Comparison of ENCODE assay signal across 22 cellular contexts in genomic region chr11:1269957-1270356, GRCh38. TPM values are rescaled to one million over a fixed set of nuclear protein-coding genes. Genes with fewer than 3 reads are reported as not detected.
DNase-seq lines count a peak whose midpoint lies in the region; ATAC-seq and TF ChIP-seq lines count a peak whose summit lies in the region.
"Had no signal": no experiment of that assay in that cellular context is flagged by ENCODE, and none has a peak within 500 bp of the region (broad histone marks: within the 10 kb centered on the region; RNA-seq: fewer than 3 reads in every experiment).

No MANE protein-coding gene starts in this region.

- no peaks in the 10 kb centered on the region for H3K27me3 ChIP-seq in SK-N-SH (ENCODE audit: insufficient read depth)
- H3K27me3 ChIP-seq in tibial nerve: no peaks in the 10 kb centered on the region
- no peaks in the 10 kb centered on the region for H3K27me3 ChIP-seq in Karpas-422 (ENCODE audit: low read length)

- TF ChIP-seq EP300 in SK-N-SH (IDR thresholded peaks at IDR 0.05; ENCODE audit: borderline replicate concordance in 1 of 2, low read depth in 1 of 2, low read length in 1 of 2) (no peak), tibial nerve (IDR thresholded peaks at IDR 0.05) (no peak)

- H3K36me3 ChIP-seq in SK-N-SH (replicated peaks in 1 of 2; ENCODE audit: control insufficient read depth in 1 of 2, insufficient read depth in 2 of 2, low read length in 1 of 2) (peaks cover 0 to 4% of the 10 kb centered on the region in 2 experiments), tibial nerve (peaks cover 0 to 24% (median 0%) of the 10 kb centered on the region in 3 donors), Karpas-422 (ENCODE audit: insufficient read depth, low read length) (no peaks in the 10 kb centered on the region)

- H4K20me1 ChIP-seq in SK-N-SH (ENCODE audit: insufficient read depth): no peaks in the 10 kb centered on the region
- no peaks in the 10 kb centered on the region for H4K20me1 ChIP-seq in Karpas-422 (ENCODE audit: insufficient read depth, low read depth, low read length)

- H3K4me3 Mint-ChIP-seq in T-helper 17 cell: no peak overlapping the region
- H3K4me3 Mint-ChIP-seq: CD14-positive monocyte had no signal

- H3K4me1 Mint-ChIP-seq in T-helper 17 cell: peaks cover 3% of the 10 kb centered on the region
- H3K4me1 Mint-ChIP-seq: CD14-positive monocyte had no signal

- ATAC-seq in SK-N-SH treated with all-trans-retinoic acid at 6 μM for 48 hours: peak; percentile 25; the same call in 2 of the 3 replicates
- no peak for ATAC-seq in T-helper 17 cell
- peak; percentile 10 for ATAC-seq in left colon
- ATAC-seq in GM21529 (IDR thresholded peaks at IDR 0.05; ENCODE audit: unreplicated experiment): no peak

- DNase-seq in SK-N-SH (no peak), T-helper 17 cell (no peak), left colon (no peak), tibial nerve (ENCODE audit: low spot score in 2 of 2) (no peak), Karpas-422 (no peak)
- no peak for DNase-seq in stimulated activated CD4-positive, alpha-beta T cell treated with anti-CD3 and anti-CD28 coated beads, Interleukin-4, amount 100 ng/mL, for 24 hours
- DNase-seq: DMS53; EL; GF-D8; KG1; NCI-H1105; NCI-H146; NCI-H2029 treated with DMSO at 0.1 percent for 48 hours; NCI-H226; NCI-H510A treated with DMSO at 0.1 percent for 48 hours; NCI-H774; NK-92 treated with Interleukin-12 subunit alpha and Interleukin-12 subunit beta, amount 100 ng/mL, for 24 hours had no signal

- TF ChIP-seq CTCF in SK-N-SH (IDR thresholded peaks at IDR 0.05): no peak
- no peak for TF ChIP-seq CTCF in tibial nerve (IDR thresholded peaks at IDR 0.05)

- H3K9ac ChIP-seq in SK-N-SH (no peak overlapping the region), Karpas-422 (ENCODE audit: low read length) (no peak overlapping the region)

- CTCF ChIA-PET in SK-N-SH (lab: Yijun Ruan, JAX): no interaction called here

- H3K4me2 ChIP-seq in SK-N-SH (no peak overlapping the region), Karpas-422 (ENCODE audit: low read depth, low read length, poor library complexity, severe bottlenecking) (no peak overlapping the region)

- H3K27me3 Mint-ChIP-seq in T-helper 17 cell: no peaks in the 10 kb centered on the region

- peak overlapping the region; percentile 66 for H3K27ac Mint-ChIP-seq in T-helper 17 cell

- intact Hi-C loops in left colon (cut with DNase I, micrococcal nuclease): no loop called here

- no peak for TF ChIP-seq RAD21 in SK-N-SH (IDR thresholded peaks at IDR 0.05; ENCODE audit: low read length)

- H3K79me2 ChIP-seq in SK-N-SH (ENCODE audit: insufficient read depth) (no peaks in the 10 kb centered on the region), Karpas-422 (ENCODE audit: low read length) (no peaks in the 10 kb centered on the region)

- H3K4me3 ChIP-seq in SK-N-SH (ENCODE audit: low read depth in 2 of 2, low read length in 1 of 2): no peak overlapping the region
- no peak overlapping the region for H3K4me3 ChIP-seq in tibial nerve
- H3K4me3 ChIP-seq in Karpas-422 (ENCODE audit: low read length): no peak overlapping the region

- H3K9me3 ChIP-seq in SK-N-SH (no peaks in the 10 kb centered on the region), T-helper 17 cell (ENCODE audit: control insufficient read depth, low read length, poor library complexity, severe bottlenecking) (no peaks in the 10 kb centered on the region), tibial nerve (no peaks in the 10 kb centered on the region), Karpas-422 (ENCODE audit: low read length) (no peaks in the 10 kb centered on the region; the same call in 1 of the 2 replicates)

- no peaks in the 10 kb centered on the region; a peak in 1 of 4 replicates for H3K4me1 ChIP-seq in SK-N-SH (ENCODE audit: control insufficient read depth in 1 of 2, insufficient read depth in 2 of 2, low read depth in 1 of 2, low read length in 1 of 2)
- H3K4me1 ChIP-seq in tibial nerve: peaks cover 0 to 31% (median 0%) of the 10 kb centered on the region in 4 donors
- no peaks in the 10 kb centered on the region for H3K4me1 ChIP-seq in Karpas-422 (ENCODE audit: low read length)

- H2AFZ ChIP-seq in SK-N-SH (ENCODE audit: low read depth): no peak overlapping the region
- no peak overlapping the region for H2AFZ ChIP-seq in Karpas-422 (ENCODE audit: low read length)

- H3K9me2 ChIP-seq in SK-N-SH (no peaks in the 10 kb centered on the region), Karpas-422 (replicated peaks; ENCODE audit: insufficient read depth, low read length) (no peaks in the 10 kb centered on the region)

- no peak overlapping the region for H3K27ac ChIP-seq in SK-N-SH (ENCODE audit: low read depth in 2 of 2, low read length in 1 of 2)
- H3K27ac ChIP-seq in tibial nerve: peak overlapping the region; percentile 40 to 89 (median 62)
- no peak overlapping the region for H3K27ac ChIP-seq in Karpas-422 (ENCODE audit: low read length)
- H3K27ac ChIP-seq: 22Rv1 had no signal

- H3F3A ChIP-seq in SK-N-SH (replicated peaks; ENCODE audit: insufficient read depth): no peaks in the 10 kb centered on the region

- WGBS in SK-N-SH (ENCODE audit: low lambda C conversion rate): 92% methylated on average over 2 of the region's 5 CpGs
- 85 to 89% methylated on average over 4 to 5 of the region's 5 CpGs for WGBS in tibial nerve, 2 donors

- H3K36me3 Mint-ChIP-seq in T-helper 17 cell (ENCODE audit: low read depth): no peaks in the 10 kb centered on the region

- no peak for TF ChIP-seq POLR2A in tibial nerve (IDR thresholded peaks at IDR 0.05)

- POLR2A ChIA-PET in SK-N-SH (lab: Yijun Ruan, JAX): no interaction called here

TF ChIP-seq in SK-N-SH treated with all-trans-retinoic acid at 6 μM for 48 hours, 23 proteins besides CTCF, POLR2A, EP300 and RAD21:
- no peak for TF ChIP-seq GLIS3 (CRISPR knock-in tag; IDR thresholded peaks at IDR 0.05)

TF ChIP-seq in SK-N-SH, 30 proteins besides CTCF, POLR2A, EP300 and RAD21:
- no peak for TF ChIP-seq TEAD4 (IDR thresholded peaks at IDR 0.05; ENCODE audit: borderline replicate concordance, insufficient read depth)
- no peak for TF ChIP-seq IRF3 (IDR thresholded peaks at IDR 0.05; ENCODE audit: low read depth, low read length)
- TF ChIP-seq, protein P1, sequence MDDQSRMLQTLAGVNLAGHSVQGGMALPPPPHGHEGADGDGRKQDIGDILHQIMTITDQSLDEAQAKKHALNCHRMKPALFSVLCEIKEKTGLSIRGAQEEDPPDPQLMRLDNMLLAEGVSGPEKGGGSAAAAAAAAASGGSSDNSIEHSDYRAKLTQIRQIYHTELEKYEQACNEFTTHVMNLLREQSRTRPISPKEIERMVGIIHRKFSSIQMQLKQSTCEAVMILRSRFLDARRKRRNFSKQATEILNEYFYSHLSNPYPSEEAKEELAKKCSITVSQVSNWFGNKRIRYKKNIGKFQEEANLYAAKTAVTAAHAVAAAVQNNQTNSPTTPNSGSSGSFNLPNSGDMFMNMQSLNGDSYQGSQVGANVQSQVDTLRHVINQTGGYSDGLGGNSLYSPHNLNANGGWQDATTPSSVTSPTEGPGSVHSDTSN (IDR thresholded peaks at IDR 0.05): no peak
- no peak for TF ChIP-seq SIN3A (IDR thresholded peaks at IDR 0.05; ENCODE audit: borderline replicate concordance, low read depth, low read length)
- no peak for TF ChIP-seq MXI1 (IDR thresholded peaks at IDR 0.05; ENCODE audit: low read depth, low read length)
- TF ChIP-seq NFIC (IDR thresholded peaks at IDR 0.05; ENCODE audit: borderline replicate concordance): no peak
- no peak for TF ChIP-seq RCOR1 (IDR thresholded peaks at IDR 0.05; ENCODE audit: low read length)
- no peak for TF ChIP-seq RFX5 (IDR thresholded peaks at IDR 0.05; ENCODE audit: low read length)
- TF ChIP-seq, protein P2, sequence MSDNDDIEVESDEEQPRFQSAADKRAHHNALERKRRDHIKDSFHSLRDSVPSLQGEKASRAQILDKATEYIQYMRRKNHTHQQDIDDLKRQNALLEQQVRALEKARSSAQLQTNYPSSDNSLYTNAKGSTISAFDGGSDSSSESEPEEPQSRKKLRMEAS (IDR thresholded peaks at IDR 0.05; ENCODE audit: low read depth): no peak
- TF ChIP-seq GATA2 (CRISPR knock-in tag; IDR thresholded peaks at IDR 0.05): no peak
- no peak for TF ChIP-seq JUND (IDR thresholded peaks at IDR 0.05)
- no peak for TF ChIP-seq FOXM1 (IDR thresholded peaks at IDR 0.05; ENCODE audit: low read depth)

RNA-seq across cellular contexts. Expression of gene TOLLIP, which starts 39.5 kb away (rescaled TPM):
- 42.6 and 55.4 TPM in 2 replicates for polyA plus RNA-seq in SK-N-SH (2012; rRNA removed)
- 21.1 and 39.4 TPM in 2 replicates for polyA plus RNA-seq in SK-N-SH (2012; cell fraction: cytosol; rRNA removed)
- 37.6 and 42.4 TPM in 2 replicates for polyA plus RNA-seq in SK-N-SH (2012; cell fraction: nucleus; rRNA removed)
- total RNA-seq in T-helper 17 cell (10 to 100 TPM; 40.2 to 56.3 TPM), left colon (10 to 100 TPM; 62.8 to 63.7 TPM), tibial nerve (10 to 100 TPM; 50.9 to 89.0 (median 54.9) TPM)
- 6.5 and 20.9 TPM in 2 replicates for total RNA-seq in Karpas-422 (2014; rRNA removed; shearing (Covaris generic); ENCODE audit: low replicate concordance)

RNA-seq across cellular contexts. Expression of gene MUC5B, which starts 47.1 kb away (rescaled TPM):
- not detected in 2 replicates for polyA plus RNA-seq in SK-N-SH (2012; rRNA removed)
- not detected in 2 replicates for polyA plus RNA-seq in SK-N-SH (2012; cell fraction: cytosol; rRNA removed)
- polyA plus RNA-seq in SK-N-SH (2012; cell fraction: nucleus; rRNA removed): not detected in 2 replicates
- not detected for total RNA-seq in T-helper 17 cell
- total RNA-seq in left colon: 100 to 1,000 TPM; 258 to 369 TPM
- under 1 TPM in 2 of 4 donors, not detected in 2; under 0.01 to 0.22 TPM for total RNA-seq in tibial nerve
- under 0.01 and 0.04 TPM in 2 replicates for total RNA-seq in Karpas-422 (2014; rRNA removed; shearing (Covaris generic); ENCODE audit: low replicate concordance)
- total RNA-seq: H4 had no signal
- polyA plus RNA-seq: CD14-positive monocyte had no signal

Comparison
In these comparisons a context has a peak if more than half of its experiments do, and no peak if none do; other contexts are left out.
1. ATAC-seq: peak in SK-N-SH treated with all-trans-retinoic acid at 6 μM for 48 hours (single experiment) and left colon (single experiment); none in T-helper 17 cell (single experiment) and GM21529 (single experiment).
2. H3K27ac ChIP-seq: peak in tibial nerve (4 of 4); none in SK-N-SH (0 of 2) and Karpas-422 (single experiment).
3. RNA of gene MUC5B, which starts 47.1 kb away (total RNA-seq): 258 to 369 TPM in left colon; under 0.01 to 0.04 TPM in Karpas-422, not detected in T-helper 17 cell and under 0.01 to 0.22 TPM in tibial nerve; every median in the first group is over 100 times any median in the second.